In the genomic region with DNA sequence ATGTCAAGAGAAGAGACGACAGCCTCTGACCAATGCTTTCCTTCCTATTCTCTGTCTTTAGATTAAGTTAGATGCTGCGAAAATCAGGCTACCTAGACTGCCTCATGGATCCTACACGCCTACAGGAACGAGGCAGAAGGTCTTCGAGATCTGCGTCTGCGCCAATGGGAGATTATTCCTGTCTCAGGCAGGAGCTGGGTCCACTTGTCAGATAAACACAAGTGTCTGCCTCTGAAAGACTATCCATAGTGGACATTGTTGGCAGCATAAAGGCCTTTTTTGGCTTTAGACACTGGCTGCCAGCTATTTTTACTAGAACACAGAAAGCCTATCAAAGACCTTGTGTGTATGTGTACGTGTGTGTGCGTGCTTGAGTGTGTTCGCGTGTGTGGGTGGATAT, we compare ENCODE assay signal across 15 cellular contexts.
A peak's percentile ranks its signal among the peaks of the same experiment; 100 is the strongest.
DNase-seq lines count a peak whose midpoint lies in the region; ATAC-seq and TF ChIP-seq lines count a peak whose summit lies in the region.
"Had no signal": no experiment of that assay in that cellular context is flagged by ENCODE, and none has a peak within 500 bp of the region (broad histone marks: within the 10 kb centered on the region; RNA-seq: fewer than 3 reads in every experiment).

No MANE protein-coding gene starts in this region.

- ATAC-seq in Right ventricle myocardium inferior: peak; percentile 75
- peak; percentile 77 to 79 for ATAC-seq in left cardiac atrium
- no peak for ATAC-seq in HG03565 (IDR thresholded peaks at IDR 0.05; ENCODE audit: unreplicated experiment)

- no peak for TF ChIP-seq CTCF in ascending aorta (IDR thresholded peaks at IDR 0.05)

- DNase-seq in Right ventricle myocardium inferior (ENCODE audit: missing footprints): no peak
- no peak for DNase-seq in cardiac septum (ENCODE audit: low spot score)
- DNase-seq in left cardiac atrium: no peak
- DNase-seq in medulla oblongata (ENCODE audit: extremely low spot score): peak; percentile 25
- no peak for DNase-seq in ascending aorta (ENCODE audit: low spot score in 2 of 2)
- no peak for DNase-seq in effector memory CD4-positive, alpha-beta T cell
- DNase-seq: 8988T; AML-193; Calu3; CD4-positive, CD25-positive, alpha-beta regulatory T cell; DMS 273 treated with DMSO at 0.1 percent for 48 hours; GM23248; H7 had no signal

- intact Hi-C loops in Right ventricle myocardium inferior (cut with DNase I) (loop anchor here (5.0 kb wide), 2 partner anchors 72 to 162 kb away; no protein-coding TSS in a partner anchor), cardiac septum (cut with DNase I) (loop anchor here (5.0 kb wide), 1 partner anchor 72 kb away; no protein-coding TSS in a partner anchor), left cardiac atrium (cut with DNase I) (no loop called here), ascending aorta (cut with DNase I) (no loop called here)

- H3K27ac ChIP-seq in ascending aorta: no peak overlapping the region
- H3K27ac ChIP-seq in effector memory CD4-positive, alpha-beta T cell (ENCODE audit: insufficient read depth, low read length, poor library complexity, severe bottlenecking): no peak overlapping the region
- H3K27ac ChIP-seq: BLaER1 treated with 17β-estradiol and CSF1 and Interleukin-3, amounts not matched to agents 10 nM and 100 nM; GM23248 had no signal

- H3K9me3 ChIP-seq in ascending aorta: no peaks in the 10 kb centered on the region
- no peaks in the 10 kb centered on the region for H3K9me3 ChIP-seq in effector memory CD4-positive, alpha-beta T cell (ENCODE audit: control insufficient read depth, low read length)
- H3K9me3 ChIP-seq: BLaER1 treated with 17β-estradiol and CSF1 and Interleukin-3, amounts not matched to agents 10 nM and 100 nM had no signal

- no peaks in the 10 kb centered on the region for H3K4me1 ChIP-seq in ascending aorta
- no peaks in the 10 kb centered on the region for H3K4me1 ChIP-seq in effector memory CD4-positive, alpha-beta T cell (ENCODE audit: control insufficient read depth, insufficient read depth, low read length, poor library complexity, severe bottlenecking)
- H3K4me1 ChIP-seq: BLaER1 treated with 17β-estradiol and CSF1 and Interleukin-3, amounts not matched to agents 10 nM and 100 nM had no signal

- H3K4me3 ChIP-seq in ascending aorta: no peak overlapping the region
- H3K4me3 ChIP-seq in effector memory CD4-positive, alpha-beta T cell (ENCODE audit: insufficient read depth, low read depth, low read length, poor library complexity, severe bottlenecking): no peak overlapping the region
- H3K4me3 ChIP-seq: BLaER1 treated with 17β-estradiol and CSF1 and Interleukin-3, amounts not matched to agents 10 nM and 100 nM; GM23248 had no signal

- H3K36me3 ChIP-seq in ascending aorta: peaks cover 0 to 3% of the 10 kb centered on the region in 2 donors
- no peaks in the 10 kb centered on the region for H3K36me3 ChIP-seq in effector memory CD4-positive, alpha-beta T cell (ENCODE audit: control insufficient read depth, insufficient read depth, low read length)
- H3K36me3 ChIP-seq: BLaER1 treated with 17β-estradiol and CSF1 and Interleukin-3, amounts not matched to agents 10 nM and 100 nM had no signal

- H3K27me3 ChIP-seq in ascending aorta: no peaks in the 10 kb centered on the region
- no peaks in the 10 kb centered on the region for H3K27me3 ChIP-seq in effector memory CD4-positive, alpha-beta T cell (replicated peaks; ENCODE audit: control insufficient read depth, insufficient read depth, low read length, poor library complexity, severe bottlenecking)
- H3K27me3 ChIP-seq: BLaER1 treated with 17β-estradiol and CSF1 and Interleukin-3, amounts not matched to agents 10 nM and 100 nM had no signal

Comparison
In these comparisons a context has a peak if more than half of its experiments do, and no peak if none do; other contexts are left out.
1. intact Hi-C loops: an anchor here in Right ventricle myocardium inferior (5.0 kb wide) and cardiac septum (5.0 kb wide); none called in left cardiac atrium and ascending aorta.